ENCODE assay signal across 5 cellular contexts in genomic region chr16:47973552-47973951, GRCh38.
"Had no signal": no experiment of that assay in that cellular context is flagged by ENCODE, and none has a peak within 500 bp of the region (broad histone marks: within the 10 kb centered on the region; RNA-seq: fewer than 3 reads in every experiment).

No MANE protein-coding gene starts in this region.

- DNase-seq: H9, HCEC 1CT, IMR-90 had no signal

- H2AFZ ChIP-seq: GM23338 had no signal

- H3K4me2 ChIP-seq: GM23338 had no signal

- H3K4me3 ChIP-seq: GM23338, K562 had no signal
